8 cellular contexts compared by ENCODE assay signal in genomic region chr17:51118330-51119195, GRCh38. TPM values are rescaled to one million over a fixed set of nuclear protein-coding genes. Genes with fewer than 3 reads are reported as not detected.
DNase-seq lines count a peak whose midpoint lies in the region; ATAC-seq and TF ChIP-seq lines count a peak whose summit lies in the region.

No MANE protein-coding gene starts in this region.

- H3K79me2 ChIP-seq in MM.1S (ENCODE audit: low read length), result peaks cover 70% of the 10 kb centered on the region

- peak; percentile 86 for DNase-seq in COR-L47 (lab: John Stamatoyannopoulos, UW)
- no peak for DNase-seq in MM.1S
- DNase-seq in activated B cell treated with CpG ODN at 0.5 μM for 24 hours, result no peak
- no peak for DNase-seq in immature natural killer cell
- DNase-seq in thoracic aorta (ENCODE audit: low spot score), result no peak
- DNase-seq in effector memory CD4-positive, alpha-beta T cell, result no peak
- DNase-seq in HK-2 (ENCODE audit: unreplicated experiment), result no peak

- TF ChIP-seq CTCF in MM.1S (IDR thresholded peaks at IDR 0.05; ENCODE audit: low read length), result no peak
- no peak for TF ChIP-seq CTCF in activated B cell treated with CpG ODN at 0.5 μM for 24 hours (IDR thresholded peaks at IDR 0.05)
- no peak for TF ChIP-seq CTCF in thoracic aorta (IDR thresholded peaks at IDR 0.05)

- H3K9me3 ChIP-seq in MM.1S (replicated peaks; ENCODE audit: insufficient read depth, low read length) (no peaks in the 10 kb centered on the region), thoracic aorta (no peaks in the 10 kb centered on the region)
- no peaks in the 10 kb centered on the region for H3K9me3 ChIP-seq in effector memory CD4-positive, alpha-beta T cell (ENCODE audit: control insufficient read depth, low read length)

- H4K20me1 ChIP-seq in MM.1S (ENCODE audit: insufficient read depth, low read length), result peaks cover 3% of the 10 kb centered on the region; the same call in 1 of the 2 replicates

- POLR2A ChIA-PET in activated B cell treated with CpG ODN at 0.5 μM for 24 hours (lab: Charles Lee), result interaction anchor here (0.7 to 0.9 kb wide), 2 partner anchors 32 to 34 kb away, joined by 6 to 11 read pairs; partner anchors contain the start of gene NME1

- H3F3A ChIP-seq in MM.1S (ENCODE audit: insufficient read depth, low read length), result peaks cover 28% of the 10 kb centered on the region

- H3K36me3 Mint-ChIP-seq in activated B cell treated with CpG ODN at 0.5 μM for 24 hours (ENCODE audit: low read depth) (peaks cover 11% of the 10 kb centered on the region), immature natural killer cell (no peaks in the 10 kb centered on the region)

- intact Hi-C loops in activated B cell treated with CpG ODN at 0.5 μM for 24 hours (cut with micrococcal nuclease), result no loop called here

- no peak overlapping the region for H2AFZ ChIP-seq in MM.1S (ENCODE audit: low read length)

- no peaks in the 10 kb centered on the region for H3K9me2 ChIP-seq in MM.1S (replicated peaks; ENCODE audit: insufficient read depth, low read length)

- H3K27ac Mint-ChIP-seq in activated B cell treated with CpG ODN at 0.5 μM for 24 hours (no peak overlapping the region), immature natural killer cell (peak overlapping the region in 4 of 6 donors; percentile 91 to 97 (median 94))

- no peaks in the 10 kb centered on the region for H3K36me3 ChIP-seq in MM.1S (replicated peaks; ENCODE audit: insufficient read depth, low read length)
- H3K36me3 ChIP-seq in thoracic aorta, result no peaks in the 10 kb centered on the region
- H3K36me3 ChIP-seq in effector memory CD4-positive, alpha-beta T cell (ENCODE audit: control insufficient read depth, insufficient read depth, low read length), result peaks cover 2% of the 10 kb centered on the region

- peaks cover 22% of the 10 kb centered on the region for H3K4me1 ChIP-seq in MM.1S (ENCODE audit: low read length)
- peaks cover 19 to 30% of the 10 kb centered on the region in 2 donors for H3K4me1 ChIP-seq in thoracic aorta (ENCODE audit: control insufficient read depth in 1 of 2, low read depth in 2 of 2)
- H3K4me1 ChIP-seq in effector memory CD4-positive, alpha-beta T cell (ENCODE audit: control insufficient read depth, insufficient read depth, low read length, poor library complexity, severe bottlenecking), result peaks cover 22% of the 10 kb centered on the region

- H3K9ac ChIP-seq in MM.1S (ENCODE audit: low read length), result peak overlapping the region; percentile 95; the same call in 1 of the 2 replicates

- CTCF ChIA-PET in activated B cell treated with CpG ODN at 0.5 μM for 24 hours (lab: Charles Lee), result interaction anchor here (1.3 kb wide), 1 partner anchor 118 kb away, joined by 3 read pairs; no protein-coding TSS in a partner anchor

- H3K4me3 ChIP-seq in MM.1S (ENCODE audit: low read length) (peak overlapping the region; percentile 99), thoracic aorta (peak overlapping the region; percentile 79)
- no peak overlapping the region for H3K4me3 ChIP-seq in effector memory CD4-positive, alpha-beta T cell (ENCODE audit: insufficient read depth, low read depth, low read length, poor library complexity, severe bottlenecking)

- H3K4me1 Mint-ChIP-seq in activated B cell treated with CpG ODN at 0.5 μM for 24 hours, result peaks cover 65% of the 10 kb centered on the region
- peaks cover 47 to 70% of the 10 kb centered on the region in 2 donors for H3K4me1 Mint-ChIP-seq in immature natural killer cell

- peak overlapping the region; percentile 70 for H3K4me2 ChIP-seq in MM.1S (ENCODE audit: low read depth, low read length)

- H3K27me3 Mint-ChIP-seq in activated B cell treated with CpG ODN at 0.5 μM for 24 hours (no peaks in the 10 kb centered on the region), immature natural killer cell (ENCODE audit: low read depth in 3 of 3) (peaks cover 6 to 20% (median 6%) of the 10 kb centered on the region in 3 donors)

- H3K27ac ChIP-seq in MM.1S (ENCODE audit: low read length), result no peak overlapping the region
- peak overlapping the region; percentile 28 to 95 for H3K27ac ChIP-seq in thoracic aorta
- H3K27ac ChIP-seq in effector memory CD4-positive, alpha-beta T cell (ENCODE audit: insufficient read depth, low read length, poor library complexity, severe bottlenecking), result no peak overlapping the region

- H3K9me3 Mint-ChIP-seq in activated B cell treated with CpG ODN at 0.5 μM for 24 hours, result no peaks in the 10 kb centered on the region
- H3K9me3 Mint-ChIP-seq in immature natural killer cell, result no peaks in the 10 kb centered on the region

- ATAC-seq in activated B cell treated with CpG ODN at 0.5 μM for 24 hours (ENCODE audit: low read depth) (no peak), thoracic aorta (ENCODE audit: insufficient number of reproducible peaks, low FRiP score, low read depth) (no peak), GM19035 (IDR thresholded peaks at IDR 0.05; ENCODE audit: unreplicated experiment) (no peak)

- H3K4me3 Mint-ChIP-seq in activated B cell treated with CpG ODN at 0.5 μM for 24 hours (peak overlapping the region; percentile 94), immature natural killer cell (peak overlapping the region; percentile 89 to 95 (median 91))

- H3K27me3 ChIP-seq in MM.1S (replicated peaks; ENCODE audit: insufficient read depth, low read length) (no peaks in the 10 kb centered on the region), thoracic aorta (replicated peaks; ENCODE audit: insufficient read depth) (no peaks in the 10 kb centered on the region)
- no peaks in the 10 kb centered on the region for H3K27me3 ChIP-seq in effector memory CD4-positive, alpha-beta T cell (replicated peaks; ENCODE audit: control insufficient read depth, insufficient read depth, low read length, poor library complexity, severe bottlenecking)

RNA-seq across cellular contexts. Expression of gene SPAG9, which starts 2.1 kb away (rescaled TPM):
- 41.6 and 49.3 TPM in 2 replicates for total RNA-seq in activated B cell treated with CpG ODN at 0.5 μM for 24 hours
- polyA plus RNA-seq in immature natural killer cell, result 1 to 10 TPM; 1.4 to 7.3 (median 4.3) TPM
- total RNA-seq in thoracic aorta, result 100 to 1,000 TPM; 105 to 162 TPM

RNA-seq across cellular contexts. Expression of gene NME1, which starts 34.8 kb away (rescaled TPM):
- total RNA-seq in activated B cell treated with CpG ODN at 0.5 μM for 24 hours (130 and 138 TPM in 2 replicates), thoracic aorta (10 to 100 TPM; 21.7 to 35.6 TPM)
- polyA plus RNA-seq in immature natural killer cell, result 10 to 100 TPM; 62.8 to 92.8 (median 75.9) TPM

RNA-seq across cellular contexts. Expression of gene NME2, which starts 47.6 kb away (rescaled TPM):
- total RNA-seq in activated B cell treated with CpG ODN at 0.5 μM for 24 hours, result 439 and 524 TPM in 2 replicates
- 100 to 1,000 TPM; 170 to 272 (median 223) TPM for polyA plus RNA-seq in immature natural killer cell
- total RNA-seq in thoracic aorta, result 100 to 1,000 TPM; 331 to 338 TPM

Comparison
In these comparisons a context has a peak if more than half of its experiments do, and no peak if none do; other contexts are left out.
1. H3K27ac ChIP-seq: peak in thoracic aorta (2 of 2); none in MM.1S (single experiment) and effector memory CD4-positive, alpha-beta T cell (single experiment).